In the genomic region with DNA sequence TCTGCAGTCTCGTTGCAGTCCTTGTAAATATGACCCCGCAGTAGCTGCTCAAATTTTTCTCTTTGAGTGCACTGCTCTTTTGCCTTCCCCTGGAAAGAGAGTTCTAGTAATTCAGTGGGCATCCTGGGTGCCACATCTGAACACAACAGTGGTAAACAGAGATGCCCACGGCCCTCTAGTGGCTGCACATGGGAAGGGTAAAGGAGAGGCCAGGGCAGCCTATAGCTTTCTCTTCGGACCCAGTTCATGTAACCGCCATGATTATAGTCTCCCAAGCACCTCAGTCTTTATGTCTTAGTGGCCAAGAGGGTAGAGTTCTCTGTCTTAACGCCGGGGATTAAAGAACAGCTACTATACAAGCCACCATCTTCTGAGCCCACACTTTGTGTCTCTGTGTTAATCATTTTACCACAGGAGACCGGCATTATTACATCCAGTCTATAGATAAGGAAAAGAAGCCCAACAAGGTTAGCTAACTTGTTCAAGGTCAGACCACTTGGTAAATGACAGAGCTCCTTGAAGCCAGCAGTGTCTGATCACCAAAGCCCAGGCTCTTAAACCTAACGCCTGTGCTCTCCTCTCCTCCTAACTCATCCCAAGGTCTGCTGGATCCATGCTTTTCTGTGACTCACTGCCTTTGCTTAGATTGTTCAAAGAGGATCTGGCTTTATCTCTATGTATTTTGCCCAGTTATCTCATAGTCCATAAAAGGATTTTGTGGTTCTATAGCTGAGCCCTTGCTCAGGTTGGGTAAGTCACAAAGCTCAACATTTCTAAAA, we compare ENCODE assay signal across 1 cellular context.
TF ChIP-seq lines count a peak whose summit lies in the region.

No MANE protein-coding gene starts in this region.

TF ChIP-seq in SK-N-SH, 30 proteins besides CTCF, POLR2A, EP300 and RAD21 (continued from another document):
- TF ChIP-seq GATA2 (CRISPR knock-in tag; IDR thresholded peaks at IDR 0.05) = no peak
- no peak for TF ChIP-seq MXI1 (IDR thresholded peaks at IDR 0.05; ENCODE audit: low read depth, low read length)
- no peak for TF ChIP-seq TEAD4 (IDR thresholded peaks at IDR 0.05; ENCODE audit: borderline replicate concordance, insufficient read depth)
- TF ChIP-seq, protein P1, sequence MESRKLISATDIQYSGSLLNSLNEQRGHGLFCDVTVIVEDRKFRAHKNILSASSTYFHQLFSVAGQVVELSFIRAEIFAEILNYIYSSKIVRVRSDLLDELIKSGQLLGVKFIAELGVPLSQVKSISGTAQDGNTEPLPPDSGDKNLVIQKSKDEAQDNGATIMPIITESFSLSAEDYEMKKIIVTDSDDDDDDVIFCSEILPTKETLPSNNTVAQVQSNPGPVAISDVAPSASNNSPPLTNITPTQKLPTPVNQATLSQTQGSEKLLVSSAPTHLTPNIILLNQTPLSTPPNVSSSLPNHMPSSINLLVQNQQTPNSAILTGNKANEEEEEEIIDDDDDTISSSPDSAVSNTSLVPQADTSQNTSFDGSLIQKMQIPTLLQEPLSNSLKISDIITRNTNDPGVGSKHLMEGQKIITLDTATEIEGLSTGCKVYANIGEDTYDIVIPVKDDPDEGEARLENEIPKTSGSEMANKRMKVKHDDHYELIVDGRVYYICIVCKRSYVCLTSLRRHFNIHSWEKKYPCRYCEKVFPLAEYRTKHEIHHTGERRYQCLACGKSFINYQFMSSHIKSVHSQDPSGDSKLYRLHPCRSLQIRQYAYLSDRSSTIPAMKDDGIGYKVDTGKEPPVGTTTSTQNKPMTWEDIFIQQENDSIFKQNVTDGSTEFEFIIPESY (IDR thresholded peaks at IDR 0.05; ENCODE audit: borderline replicate concordance, low read depth) = no peak
- 0 out of 2 replicates have a peak, but pooled peaks have one; percentile 2 for TF ChIP-seq NRF1 (IDR thresholded peaks at IDR 0.05; ENCODE audit: low read depth, low read length)
- TF ChIP-seq RFX5 (IDR thresholded peaks at IDR 0.05; ENCODE audit: low read length) = no peak
- TF ChIP-seq RCOR1 (IDR thresholded peaks at IDR 0.05; ENCODE audit: low read length) = no peak
- no peak for TF ChIP-seq MEF2A (IDR thresholded peaks at IDR 0.05; ENCODE audit: borderline replicate concordance, low read depth)
- no peak for TF ChIP-seq FOXJ3 (CRISPR knock-in tag; IDR thresholded peaks at IDR 0.05)
- TF ChIP-seq TAF1 (IDR thresholded peaks at IDR 0.05; ENCODE audit: borderline replicate concordance, low read depth, low read length) = no peak
- no peak for TF ChIP-seq GABPA (IDR thresholded peaks at IDR 0.05; ENCODE audit: low read depth)
- no peak for TF ChIP-seq YY1 (IDR thresholded peaks at IDR 0.05; ENCODE audit: low read depth)
- TF ChIP-seq CHD2 (IDR thresholded peaks at IDR 0.05; ENCODE audit: low read length, partially characterized antibody) = no peak
- TF ChIP-seq SMC3 (IDR thresholded peaks at IDR 0.05; ENCODE audit: low read depth, low read length) = peak; percentile 59
- TF ChIP-seq FOXM1 (IDR thresholded peaks at IDR 0.05; ENCODE audit: low read depth) = no peak
- TF ChIP-seq, protein P2, sequence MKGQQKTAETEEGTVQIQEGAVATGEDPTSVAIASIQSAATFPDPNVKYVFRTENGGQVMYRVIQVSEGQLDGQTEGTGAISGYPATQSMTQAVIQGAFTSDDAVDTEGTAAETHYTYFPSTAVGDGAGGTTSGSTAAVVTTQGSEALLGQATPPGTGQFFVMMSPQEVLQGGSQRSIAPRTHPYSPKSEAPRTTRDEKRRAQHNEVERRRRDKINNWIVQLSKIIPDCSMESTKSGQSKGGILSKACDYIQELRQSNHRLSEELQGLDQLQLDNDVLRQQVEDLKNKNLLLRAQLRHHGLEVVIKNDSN (IDR thresholded peaks at IDR 0.05; ENCODE audit: borderline replicate concordance, low read depth) = no peak
